Comparison of ENCODE assay signal across 8 cellular contexts in the genomic region with DNA sequence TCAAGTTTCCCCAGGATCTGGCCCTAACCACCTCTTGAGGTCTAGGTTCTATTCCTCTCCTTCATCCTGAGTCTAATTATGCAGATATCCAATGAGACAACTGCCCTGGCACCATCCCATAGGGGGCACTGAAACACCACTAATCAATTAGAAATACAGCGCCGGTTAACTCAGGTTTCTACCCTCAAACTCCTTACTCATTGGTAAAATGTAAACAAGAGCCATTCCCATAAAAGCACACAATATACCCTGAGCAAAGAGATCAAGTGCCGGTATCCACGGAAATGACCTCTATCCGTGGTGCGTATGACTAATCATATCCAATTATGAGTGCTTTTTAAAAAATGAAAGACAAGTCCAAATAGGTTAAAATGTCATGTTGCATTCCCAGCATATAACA.
A peak's percentile ranks its signal among the peaks of the same experiment; 100 is the strongest.
DNase-seq lines count a peak whose midpoint lies in the region; ATAC-seq and TF ChIP-seq lines count a peak whose summit lies in the region.

No MANE protein-coding gene starts in this region.

- H3K4me1 ChIP-seq in Loucy (ENCODE audit: insufficient read depth, low read length, poor library complexity, severe bottlenecking) (peaks cover 6% of the 10 kb centered on the region), heart right ventricle (peaks cover 0 to 12% (median 0%) of the 10 kb centered on the region in 9 donors), gastrocnemius medialis (peaks cover 0 to 8% of the 10 kb centered on the region in 2 donors)

- H3K79me2 ChIP-seq in Loucy (ENCODE audit: insufficient read depth, low read length) = peaks cover 42% of the 10 kb centered on the region

- H3K36me3 ChIP-seq in Loucy (ENCODE audit: insufficient read depth, low read length) = no peaks in the 10 kb centered on the region
- H3K36me3 ChIP-seq in heart right ventricle = no peaks in the 10 kb centered on the region
- H3K36me3 ChIP-seq in gastrocnemius medialis = no peaks in the 10 kb centered on the region

- H3K4me2 ChIP-seq in Loucy (ENCODE audit: low read depth, low read length, poor library complexity, severe bottlenecking) = no peak overlapping the region

- H3K4me3 Mint-ChIP-seq in T-helper 17 cell = no peak overlapping the region

- DNase-seq in NCI-H2081 (lab: John Stamatoyannopoulos, UW) = peak; percentile 47 to 73
- no peak for DNase-seq in NCI-H2081 treated with DMSO at 0.1 percent for 48 hours (lab: John Stamatoyannopoulos, UW)
- DNase-seq in T-helper 17 cell = peak in 2 of 3 donors; percentile 17 to 40
- peak; percentile 54 for DNase-seq in amniotic stem cell (lab: John Stamatoyannopoulos, UW)
- peak; percentile 19 to 66 for DNase-seq in heart right ventricle
- peak in 1 of 2 donors; percentile 49 for DNase-seq in gastrocnemius medialis

- H3K27me3 Mint-ChIP-seq in T-helper 17 cell = peaks cover 49% of the 10 kb centered on the region

- H3K27ac Mint-ChIP-seq in T-helper 17 cell = peak overlapping the region; percentile 37

- no peaks in the 10 kb centered on the region for H3K27me3 ChIP-seq in Loucy (ENCODE audit: insufficient read depth, low read length, poor library complexity, severe bottlenecking)
- no peaks in the 10 kb centered on the region for H3K27me3 ChIP-seq in heart right ventricle
- no peaks in the 10 kb centered on the region for H3K27me3 ChIP-seq in gastrocnemius medialis

- TF ChIP-seq POLR2A in gastrocnemius medialis (IDR thresholded peaks at IDR 0.05) = no peak
- no peak for TF ChIP-seq POLR2A in GM18505 (IDR thresholded peaks at IDR 0.05; ENCODE audit: borderline replicate concordance, extremely low read depth, insufficient read depth, insufficient read length)

- no peaks in the 10 kb centered on the region for H3F3A ChIP-seq in Loucy (ENCODE audit: low read depth)

- peaks cover 2% of the 10 kb centered on the region for H3K36me3 Mint-ChIP-seq in T-helper 17 cell (ENCODE audit: low read depth)

- H3K9me3 ChIP-seq in Loucy (ENCODE audit: insufficient read depth, low read depth, low read length) = peaks cover 3% of the 10 kb centered on the region; the same call in 1 of the 2 replicates
- no peaks in the 10 kb centered on the region for H3K9me3 ChIP-seq in T-helper 17 cell (ENCODE audit: control insufficient read depth, low read length, poor library complexity, severe bottlenecking)
- peaks cover 0 to 12% (median 0%) of the 10 kb centered on the region in 11 donors for H3K9me3 ChIP-seq in heart right ventricle
- H3K9me3 ChIP-seq in gastrocnemius medialis = no peaks in the 10 kb centered on the region

- TF ChIP-seq CTCF in Loucy (conservative IDR thresholded peaks at IDR 0.05; ENCODE audit: low read length) (peak; percentile 93), heart right ventricle (IDR thresholded peaks at IDR 0.05) (peak; percentile 29 to 73 (median 65)), gastrocnemius medialis (IDR thresholded peaks at IDR 0.05 in 4 of 5, conservative IDR thresholded peaks at IDR 0.05 in 1 of 5) (peak; percentile 31 to 57 (median 49))

- H2AFZ ChIP-seq in Loucy (ENCODE audit: low read length) = no peak overlapping the region

- H3K9me2 ChIP-seq in Loucy (replicated peaks; ENCODE audit: low read depth, low read length) = no peaks in the 10 kb centered on the region

- WGBS in heart right ventricle, 2 donors = 29 to 40% methylated on average over 6 of the region's 6 CpGs

- in situ Hi-C loops in gastrocnemius medialis (cut with MboI; ENCODE audit: low sequenced_read_pairs in 4 of 4) = loop anchor here in 3 of 4 donors (10.0 to 25.0 kb wide), 2 partner anchors 225 to 242 kb away; no protein-coding TSS in a partner anchor

- H4K20me1 ChIP-seq in Loucy (ENCODE audit: insufficient read depth, low read length, poor library complexity, severe bottlenecking) = peaks cover 4% of the 10 kb centered on the region

- intact Hi-C loops in heart right ventricle (cut with DNase I) (loop anchor here in 9 of 10 donors (1.0 to 10.0 kb wide), 9 partner anchors 140 to 320 kb away; partner anchors contain the start of gene MAML3 (in 1 of the 9)), gastrocnemius medialis (cut with DNase I; ENCODE audit: low total_unique reads) (loop anchor here (1.0 kb wide), 1 partner anchor 241 kb away; no protein-coding TSS in a partner anchor)

- no peak overlapping the region for H3K27ac ChIP-seq in heart right ventricle
- H3K27ac ChIP-seq in gastrocnemius medialis = no peak overlapping the region

- ATAC-seq in T-helper 17 cell (peak; percentile 81), heart right ventricle (peak; percentile 44 to 94 (median 89)), gastrocnemius medialis (peak; percentile 90 to 94), GM18505 (IDR thresholded peaks at IDR 0.05; ENCODE audit: unreplicated experiment) (no peak)

- peaks cover 11% of the 10 kb centered on the region for H3K4me1 Mint-ChIP-seq in T-helper 17 cell

- H3K4me3 ChIP-seq in Loucy (ENCODE audit: low read length, poor library complexity, severe bottlenecking) (no peak overlapping the region), heart right ventricle (peak overlapping the region in 1 of 10 donors; percentile 17), gastrocnemius medialis (no peak overlapping the region)

- no peak overlapping the region for H3K9ac ChIP-seq in Loucy (ENCODE audit: low read depth, low read length, poor library complexity, severe bottlenecking)
